ENCODE assay signal across 28 cellular contexts in genomic region chr1:53557369-53557768, GRCh38.
DNase-seq lines count a peak whose midpoint lies in the region; ATAC-seq and TF ChIP-seq lines count a peak whose summit lies in the region.
"Had no signal": no experiment of that assay in that cellular context is flagged by ENCODE, and none has a peak within 500 bp of the region (broad histone marks: within the 10 kb centered on the region; RNA-seq: fewer than 3 reads in every experiment).

No MANE protein-coding gene starts in this region.

- DNase-seq in activated CD4-positive, alpha-beta T cell treated with anti-CD3 and anti-CD28 coated beads for 36 hours, result peak; percentile 0
- DNase-seq in activated CD4-positive, alpha-beta T cell treated with anti-CD3 and anti-CD28 coated beads, Interleukin-2, amount 50 U/mL, for 4 hours, result no peak
- DNase-seq in AG04450 (ENCODE audit: low read depth, low spot score) (no peak), brain microvascular endothelial cell (no peak), osteoblast (ENCODE audit: insufficient read length, low spot score, missing footprints) (no peak), NAMALWA (ENCODE audit: low spot score) (no peak), NCI-H524 (lab: John Stamatoyannopoulos, UW) (no peak), NCI-H446 treated with DMSO at 0.1 percent for 48 hours (lab: John Stamatoyannopoulos, UW) (no peak)
- DNase-seq: activated CD4-positive, alpha-beta T cell treated with anti-CD3 and anti-CD28 coated beads, Interleukin-2, amount 10 ng/mL, durations not matched to agents 7 days and 5 days; anterior cingulate cortex; CD4-positive, CD25-positive, alpha-beta regulatory T cell; cortex of kidney; DND-41; effector memory CD8-positive, alpha-beta T cell; Kasumi-1; mesenchymal stem cell; NCI-H146; NCI-H82; SJCRH30; stimulated activated CD4-positive, alpha-beta T cell treated with anti-CD3 and anti-CD28 coated beads, Interleukin-15, amount 100 ng/mL, for 24 hours had no signal

- H3K4me2 ChIP-seq in osteoblast (ENCODE audit: insufficient read depth, low read length), result no peak overlapping the region

- in situ Hi-C loops in brain microvascular endothelial cell (cut with HindIII; ENCODE audit: low pct_ligation_motif_present, low sequenced_read_pairs), result no loop called here

- H3K4me1 Mint-ChIP-seq in activated CD4-positive, alpha-beta T cell treated with anti-CD3 and anti-CD28 coated beads for 36 hours, result peaks cover 7% of the 10 kb centered on the region
- H3K4me1 Mint-ChIP-seq: stimulated activated memory B cell treated with anti-CD40 and anti-IgM and Interleukin-4, amounts not matched to agents 10 μg/mL and 1 μg/mL and 100 μg/mL, for 72 hours had no signal

- H3K79me2 ChIP-seq in osteoblast (ENCODE audit: insufficient read depth, low read length), result no peaks in the 10 kb centered on the region

- peaks cover 64% of the 10 kb centered on the region for H4K20me1 ChIP-seq in osteoblast (ENCODE audit: insufficient read depth, low read length)

- H2AFZ ChIP-seq in osteoblast (ENCODE audit: low read length), result no peak overlapping the region

- peaks cover 6% of the 10 kb centered on the region for H3K27me3 Mint-ChIP-seq in activated CD4-positive, alpha-beta T cell treated with anti-CD3 and anti-CD28 coated beads for 36 hours
- H3K27me3 Mint-ChIP-seq: activated CD4-positive, alpha-beta T cell treated with anti-CD3 and anti-CD28 coated beads, Interleukin-2, amount 10 ng/mL, durations not matched to agents 7 days and 5 days; activated naive CD4-positive, alpha-beta T cell treated with anti-CD3 and anti-CD28 coated beads, Interleukin-2, amount 50 U/mL, for 24 hours had no signal

- intact Hi-C loops in activated CD4-positive, alpha-beta T cell treated with anti-CD3 and anti-CD28 coated beads for 36 hours (cut with DNase I, micrococcal nuclease), result no loop called here

- no peaks in the 10 kb centered on the region for H3K9me3 Mint-ChIP-seq in activated CD4-positive, alpha-beta T cell treated with anti-CD3 and anti-CD28 coated beads for 36 hours (ENCODE audit: low read depth)
- H3K9me3 Mint-ChIP-seq: activated CD4-positive, alpha-beta T cell treated with anti-CD3 and anti-CD28 coated beads, Interleukin-2, amount 10 ng/mL, durations not matched to agents 7 days and 5 days; activated naive CD4-positive, alpha-beta T cell treated with anti-CD3 and anti-CD28 coated beads, Interleukin-2, amount 50 U/mL, for 24 hours; activated T-helper 17 cell treated with anti-CD3 and anti-CD28 coated beads, Interleukin-2, amount 50 U/mL, for 72 hours; CD4-positive, CD25-positive, alpha-beta regulatory T cell; effector memory CD8-positive, alpha-beta T cell; stimulated activated memory B cell treated with anti-CD40 and anti-IgM and Interleukin-4, amounts not matched to agents 10 μg/mL and 1 μg/mL and 100 μg/mL, for 72 hours; T-cell had no signal

- H3K27ac Mint-ChIP-seq in activated CD4-positive, alpha-beta T cell treated with anti-CD3 and anti-CD28 coated beads for 36 hours, result no peak overlapping the region
- H3K27ac Mint-ChIP-seq: activated CD4-positive, alpha-beta T cell treated with anti-CD3 and anti-CD28 coated beads, Interleukin-2, amount 10 ng/mL, durations not matched to agents 7 days and 5 days; activated naive CD4-positive, alpha-beta T cell treated with anti-CD3 and anti-CD28 coated beads, Interleukin-2, amount 50 U/mL, for 24 hours; activated T-helper 17 cell treated with anti-CD3 and anti-CD28 coated beads, Interleukin-2, amount 50 U/mL, for 72 hours; CD4-positive, CD25-positive, alpha-beta regulatory T cell; effector memory CD8-positive, alpha-beta T cell; progenitor cell of endocrine pancreas; stimulated activated memory B cell treated with anti-CD40 and anti-IgM and Interleukin-4, amounts not matched to agents 10 μg/mL and 1 μg/mL and 100 μg/mL, for 72 hours; T-cell had no signal

- no peaks in the 10 kb centered on the region for H3K4me1 ChIP-seq in osteoblast (ENCODE audit: insufficient read depth, low read length)
- H3K4me1 ChIP-seq: HAP-1, left lung, SJCRH30, upper lobe of left lung had no signal

- H3K27me3 ChIP-seq in AG04450 (ENCODE audit: control insufficient read depth, insufficient read depth, low read length) (no peaks in the 10 kb centered on the region), brain microvascular endothelial cell (replicated peaks) (no peaks in the 10 kb centered on the region), osteoblast (ENCODE audit: insufficient read depth, low read length) (no peaks in the 10 kb centered on the region)
- H3K27me3 ChIP-seq: upper lobe of left lung had no signal

- POLR2A ChIA-PET in activated CD4-positive, alpha-beta T cell treated with anti-CD3 and anti-CD28 coated beads for 36 hours (lab: Charles Lee), result no interaction called here
- POLR2A ChIA-PET in AG04450 (lab: Yijun Ruan, JAX), result no interaction called here

- no peaks in the 10 kb centered on the region for H3K36me3 Mint-ChIP-seq in activated CD4-positive, alpha-beta T cell treated with anti-CD3 and anti-CD28 coated beads for 36 hours (ENCODE audit: low read depth)
- H3K36me3 Mint-ChIP-seq: activated naive CD4-positive, alpha-beta T cell treated with anti-CD3 and anti-CD28 coated beads, Interleukin-2, amount 50 U/mL, for 24 hours; CD4-positive, CD25-positive, alpha-beta regulatory T cell; stimulated activated memory B cell treated with anti-CD40 and anti-IgM and Interleukin-4, amounts not matched to agents 10 μg/mL and 1 μg/mL and 100 μg/mL, for 72 hours; T-cell had no signal

- no peak overlapping the region for H3K4me3 ChIP-seq in AG04450 (ENCODE audit: low read depth, low read length)
- no peak overlapping the region for H3K4me3 ChIP-seq in brain microvascular endothelial cell (ENCODE audit: low read depth, low read length)
- H3K4me3 ChIP-seq in osteoblast (ENCODE audit: insufficient read depth, low read length), result no peak overlapping the region
- H3K4me3 ChIP-seq: HAP-1, left lung, SJCRH30, upper lobe of left lung had no signal

- H3K36me3 ChIP-seq in brain microvascular endothelial cell (replicated peaks) (peaks cover 4% of the 10 kb centered on the region), osteoblast (ENCODE audit: insufficient read depth, low read length) (no peaks in the 10 kb centered on the region)
- H3K36me3 ChIP-seq: HAP-1, left lung, SJCRH30, upper lobe of left lung had no signal

- H3K27ac ChIP-seq in AG04450 (ENCODE audit: low read depth, low read length) (no peak overlapping the region), brain microvascular endothelial cell (no peak overlapping the region), osteoblast (ENCODE audit: low read depth, low read length) (no peak overlapping the region)
- H3K27ac ChIP-seq: left lung, SJCRH30, upper lobe of left lung had no signal

- ATAC-seq in activated CD4-positive, alpha-beta T cell treated with anti-CD3 and anti-CD28 coated beads for 36 hours, result no peak
- ATAC-seq: activated T-helper 17 cell treated with anti-CD3 and anti-CD28 coated beads, Interleukin-2, amount 50 U/mL, for 72 hours; effector memory CD8-positive, alpha-beta T cell; left lung; stimulated activated memory B cell treated with anti-CD40 and anti-IgM and Interleukin-4, amounts not matched to agents 10 μg/mL and 1 μg/mL and 100 μg/mL, for 72 hours; T-cell had no signal

- no peaks in the 10 kb centered on the region; the same call in 1 of the 2 replicates for H3K9me3 ChIP-seq in AG04450 (ENCODE audit: control insufficient read depth, insufficient read depth, low read length)
- H3K9me3 ChIP-seq in osteoblast (ENCODE audit: low read depth, low read length), result no peaks in the 10 kb centered on the region
- H3K9me3 ChIP-seq: HAP-1, left lung, SJCRH30, upper lobe of left lung had no signal

- no peak overlapping the region for H3K4me3 Mint-ChIP-seq in activated CD4-positive, alpha-beta T cell treated with anti-CD3 and anti-CD28 coated beads for 36 hours
- H3K4me3 Mint-ChIP-seq: activated CD4-positive, alpha-beta T cell treated with anti-CD3 and anti-CD28 coated beads, Interleukin-2, amount 10 ng/mL, durations not matched to agents 7 days and 5 days; activated naive CD4-positive, alpha-beta T cell treated with anti-CD3 and anti-CD28 coated beads, Interleukin-2, amount 50 U/mL, for 24 hours; activated T-helper 17 cell treated with anti-CD3 and anti-CD28 coated beads, Interleukin-2, amount 50 U/mL, for 72 hours; CD4-positive, CD25-positive, alpha-beta regulatory T cell; effector memory CD8-positive, alpha-beta T cell; stimulated activated memory B cell treated with anti-CD40 and anti-IgM and Interleukin-4, amounts not matched to agents 10 μg/mL and 1 μg/mL and 100 μg/mL, for 72 hours; T-cell had no signal

- TF ChIP-seq CTCF in AG04450 (IDR thresholded peaks at IDR 0.05; ENCODE audit: low read depth, low read length), result 0 out of 2 replicates have a peak, but pooled peaks have one; percentile 6
- peak; percentile 10 for TF ChIP-seq CTCF in brain microvascular endothelial cell (IDR thresholded peaks at IDR 0.05; ENCODE audit: low read depth, low read length, missing control alignments)
- TF ChIP-seq CTCF in osteoblast (IDR thresholded peaks at IDR 0.05; ENCODE audit: extremely low read depth, low read depth, low read length), result peak; percentile 15

- CTCF ChIA-PET in activated CD4-positive, alpha-beta T cell treated with anti-CD3 and anti-CD28 coated beads for 36 hours (lab: Charles Lee), result no interaction called here
- CTCF ChIA-PET in AG04450 (lab: Charles Lee), result no interaction called here
